In genomic region chr12:109209082-109209481, GRCh38 we compare ENCODE assay signal across 30 cellular contexts.
"Had no signal": no experiment of that assay in that cellular context is flagged by ENCODE, and none has a peak within 500 bp of the region (broad histone marks: within the 10 kb centered on the region; RNA-seq: fewer than 3 reads in every experiment).

No MANE protein-coding gene starts in this region.

- H3K4me2 ChIP-seq: KMS-11, SK-N-SH had no signal

- H3K36me3 Mint-ChIP-seq: activated naive CD8-positive, alpha-beta T cell treated with anti-CD3 and anti-CD28 coated beads, Interleukin-2, amount 10 ng/mL, durations not matched to agents 7 days and 5 days had no signal

- H3K9me3 ChIP-seq: ascending aorta, SJSA1, SK-N-SH had no signal

- H3K27me3 ChIP-seq: ascending aorta, SJSA1 had no signal

- H3K9ac ChIP-seq: KMS-11, SK-N-SH had no signal

- H3K27me3 Mint-ChIP-seq: activated CD4-positive, alpha-beta T cell treated with anti-CD3 and anti-CD28 coated beads for 36 hours; activated CD4-positive, alpha-beta T cell treated with anti-CD3 and anti-CD28 coated beads, Interleukin-2, amount 10 ng/mL, durations not matched to agents 7 days and 5 days; activated naive CD4-positive, alpha-beta T cell treated with anti-CD3 and anti-CD28 coated beads, Interleukin-2, amount 50 U/mL, for 24 hours; activated naive CD8-positive, alpha-beta T cell treated with anti-CD3 and anti-CD28 coated beads, Interleukin-2, amount 10 ng/mL, durations not matched to agents 7 days and 5 days; activated T-cell treated with anti-CD3 and anti-CD28 coated beads, Interleukin-2, amount 50 U/mL, for 24 hours had no signal

- DNase-seq: activated CD4-positive, alpha-beta T cell treated with anti-CD3 and anti-CD28 coated beads for 36 hours; activated CD4-positive, alpha-beta T cell treated with anti-CD3 and anti-CD28 coated beads, Interleukin-2, amount 10 ng/mL, durations not matched to agents 7 days and 5 days; activated CD4-positive, alpha-beta T cell treated with anti-CD3 and anti-CD28 coated beads, Interleukin-2, amount 50 U/mL, for 48 hours; activated CD8-positive, alpha-beta T cell treated with anti-CD3 and anti-CD28 coated beads, Interleukin-2, amount 10 ng/mL, durations not matched to agents 7 days and 5 days; activated gamma-delta T cell; activated naive CD4-positive, alpha-beta T cell treated with Interleukin-2 at 50 U/mL for 16 hours; activated naive CD8-positive, alpha-beta T cell treated with anti-CD3 and anti-CD28 coated beads, Interleukin-2, amount 10 ng/mL, durations not matched to agents 7 days and 5 days; activated T-cell treated with anti-CD3 and anti-CD28 coated beads, Interleukin-2, amount 50 U/mL, for 24 hours; amygdala; MM.1S; MV-4-11; NCI-H1092; NCI-H1436 treated with DMSO at 0.1 percent for 48 hours; NCI-H1694 treated with DMSO at 0.1 percent for 48 hours; NCI-H2029; NCI-H345; NCI-H524 treated with DMSO at 0.1 percent for 48 hours; SHP77 treated with DMSO at 0.1 percent for 48 hours; SK-N-SH had no signal

- FAIRE-seq: TTC549 had no signal

- H3K4me3 ChIP-seq: ascending aorta, SJSA1 had no signal

- H3K4me1 ChIP-seq: ascending aorta, SJSA1 had no signal

- H3K27ac ChIP-seq: ascending aorta, KMS-11, SJSA1 had no signal

- H3K4me1 Mint-ChIP-seq: activated CD4-positive, alpha-beta T cell treated with anti-CD3 and anti-CD28 coated beads for 36 hours; activated CD4-positive, alpha-beta T cell treated with anti-CD3 and anti-CD28 coated beads, Interleukin-2, amount 10 ng/mL, durations not matched to agents 7 days and 5 days; activated naive CD4-positive, alpha-beta T cell treated with anti-CD3 and anti-CD28 coated beads, Interleukin-2, amount 50 U/mL, for 24 hours; activated naive CD8-positive, alpha-beta T cell treated with anti-CD3 and anti-CD28 coated beads, Interleukin-2, amount 10 ng/mL, durations not matched to agents 7 days and 5 days; WTC11 had no signal

- H3K27ac Mint-ChIP-seq: activated CD4-positive, alpha-beta T cell treated with anti-CD3 and anti-CD28 coated beads for 36 hours; activated CD4-positive, alpha-beta T cell treated with anti-CD3 and anti-CD28 coated beads, Interleukin-2, amount 10 ng/mL, durations not matched to agents 7 days and 5 days; activated CD8-positive, alpha-beta T cell treated with anti-CD3 and anti-CD28 coated beads, Interleukin-2, amount 10 ng/mL, durations not matched to agents 7 days and 5 days; activated naive CD4-positive, alpha-beta T cell treated with anti-CD3 and anti-CD28 coated beads, Interleukin-2, amount 50 U/mL, for 24 hours; activated naive CD8-positive, alpha-beta T cell treated with anti-CD3 and anti-CD28 coated beads, Interleukin-2, amount 10 ng/mL, durations not matched to agents 7 days and 5 days; activated T-cell treated with anti-CD3 and anti-CD28 coated beads, Interleukin-2, amount 50 U/mL, for 24 hours; activated T-helper 2 cell treated with anti-CD3 and anti-CD28 coated beads, Interferon-gamma antibody, Interleukin-2, Interleukin-4, amounts not matched to agents 10 μg/mL and 5 μg/mL and 100 μg/mL, durations not matched to agents 14 hours and 24 hours and 36 hours; T-helper 1 cell treated with Interleukin-12 subunit alpha and Interleukin-12 subunit beta and Interleukin-4 antibody, amounts not matched to agents 30 μg/mL and 1 μg/mL, for 36 hours; T-helper 2 cell treated with Interferon-gamma antibody and Interleukin-4, amounts not matched to agents 5 μg/mL and 100 μg/mL, for 36 hours; WTC11 had no signal

- H3K4me3 Mint-ChIP-seq: activated CD4-positive, alpha-beta T cell treated with anti-CD3 and anti-CD28 coated beads for 36 hours; activated CD4-positive, alpha-beta T cell treated with anti-CD3 and anti-CD28 coated beads, Interleukin-2, amount 10 ng/mL, durations not matched to agents 7 days and 5 days; activated CD8-positive, alpha-beta T cell treated with anti-CD3 and anti-CD28 coated beads, Interleukin-2, amount 10 ng/mL, durations not matched to agents 7 days and 5 days; activated naive CD4-positive, alpha-beta T cell treated with anti-CD3 and anti-CD28 coated beads, Interleukin-2, amount 50 U/mL, for 24 hours; activated naive CD8-positive, alpha-beta T cell treated with anti-CD3 and anti-CD28 coated beads, Interleukin-2, amount 10 ng/mL, durations not matched to agents 7 days and 5 days; activated T-cell treated with anti-CD3 and anti-CD28 coated beads, Interleukin-2, amount 50 U/mL, for 24 hours; T-helper 1 cell treated with Interleukin-12 subunit alpha and Interleukin-12 subunit beta and Interleukin-4 antibody, amounts not matched to agents 30 μg/mL and 1 μg/mL, for 36 hours; T-helper 2 cell treated with Interferon-gamma antibody and Interleukin-4, amounts not matched to agents 5 μg/mL and 100 μg/mL, for 36 hours; WTC11 had no signal

- H3K9me3 Mint-ChIP-seq: activated CD4-positive, alpha-beta T cell treated with anti-CD3 and anti-CD28 coated beads, Interleukin-2, amount 10 ng/mL, durations not matched to agents 7 days and 5 days; activated naive CD4-positive, alpha-beta T cell treated with anti-CD3 and anti-CD28 coated beads, Interleukin-2, amount 50 U/mL, for 24 hours; activated naive CD8-positive, alpha-beta T cell treated with anti-CD3 and anti-CD28 coated beads, Interleukin-2, amount 10 ng/mL, durations not matched to agents 7 days and 5 days; activated T-cell treated with anti-CD3 and anti-CD28 coated beads, Interleukin-2, amount 50 U/mL, for 24 hours; activated T-helper 2 cell treated with anti-CD3 and anti-CD28 coated beads, Interferon-gamma antibody, Interleukin-2, Interleukin-4, amounts not matched to agents 10 μg/mL and 5 μg/mL and 100 μg/mL, durations not matched to agents 14 hours and 24 hours and 36 hours; T-helper 1 cell treated with Interleukin-12 subunit alpha and Interleukin-12 subunit beta and Interleukin-4 antibody, amounts not matched to agents 30 μg/mL and 1 μg/mL, for 36 hours; T-helper 2 cell treated with Interferon-gamma antibody and Interleukin-4, amounts not matched to agents 5 μg/mL and 100 μg/mL, for 36 hours had no signal

- H3K36me3 ChIP-seq: SJSA1 had no signal

- ATAC-seq: activated CD4-positive, alpha-beta T cell treated with anti-CD3 and anti-CD28 coated beads for 36 hours; activated CD4-positive, CD25-positive, alpha-beta regulatory T cell treated with anti-CD3 and anti-CD28 coated beads, Interleukin-2, amount 50 U/mL, for 24 hours; activated CD8-positive, alpha-beta T cell treated with anti-CD3 and anti-CD28 coated beads, Interleukin-2, amount 10 ng/mL, durations not matched to agents 7 days and 5 days; Panc1; WTC11 had no signal
